Comparison of ENCODE assay signal across 10 cellular contexts in genomic region chr7:108328174-108328651, GRCh38.
DNase-seq lines count a peak whose midpoint lies in the region; ATAC-seq, FAIRE-seq and TF ChIP-seq lines count a peak whose summit lies in the region.
"Had no signal": no experiment of that assay in that cellular context is flagged by ENCODE, and none has a peak within 500 bp of the region (broad histone marks: within the 10 kb centered on the region; RNA-seq: fewer than 3 reads in every experiment).

No MANE protein-coding gene starts in this region.

- H3K36me3 ChIP-seq in uterus: no peaks in the 10 kb centered on the region
- H3K36me3 ChIP-seq: breast epithelium had no signal

- H3K4me3 Mint-ChIP-seq in IgD-negative memory B cell (peak overlapping the region in 3 of 4 donors; percentile 3 to 59 (median 3)), memory B cell (no peak overlapping the region)

- intact Hi-C loops in uterus (cut with DNase I; ENCODE audit: low total_unique reads): no loop called here

- no peak for TF ChIP-seq CTCF in uterus (IDR thresholded peaks at IDR 0.05)

- H3K27ac ChIP-seq in uterus: no peak overlapping the region
- H3K27ac ChIP-seq: breast epithelium had no signal

- ATAC-seq in GM19025 (IDR thresholded peaks at IDR 0.05; ENCODE audit: low read depth, unreplicated experiment) (peak; percentile 53), memory B cell (ENCODE audit: low read depth) (peak; percentile 26)

- no peak for TF ChIP-seq POLR2A in uterus (IDR thresholded peaks at IDR 0.05)

- no peaks in the 10 kb centered on the region for H3K9me3 ChIP-seq in uterus
- H3K9me3 ChIP-seq: breast epithelium had no signal

- POLR2A ChIA-PET in HEK293T (lab: Yijun Ruan, JAX): no interaction called here

- peak overlapping the region in 2 of 3 donors; percentile 11 to 12 for H3K27ac Mint-ChIP-seq in IgD-negative memory B cell
- H3K27ac Mint-ChIP-seq in memory B cell: no peak overlapping the region

- H3K9me3 Mint-ChIP-seq in IgD-negative memory B cell: no peaks in the 10 kb centered on the region
- no peaks in the 10 kb centered on the region for H3K9me3 Mint-ChIP-seq in memory B cell

- no peaks in the 10 kb centered on the region for H3K4me1 ChIP-seq in uterus
- H3K4me1 ChIP-seq: breast epithelium had no signal

- H3K4me1 Mint-ChIP-seq in IgD-negative memory B cell: peaks cover 14 to 20% (median 16%) of the 10 kb centered on the region in 3 donors
- H3K4me1 Mint-ChIP-seq in memory B cell: peaks cover 7% of the 10 kb centered on the region

- CTCF ChIA-PET in HEK293T (lab: Yijun Ruan, JAX): no interaction called here

- H3K27me3 ChIP-seq in uterus: no peaks in the 10 kb centered on the region
- H3K27me3 ChIP-seq: breast epithelium had no signal

- H3K4me3 ChIP-seq in uterus: no peak overlapping the region
- H3K4me3 ChIP-seq: breast epithelium had no signal

- H3K27me3 Mint-ChIP-seq in IgD-negative memory B cell (no peaks in the 10 kb centered on the region), memory B cell (no peaks in the 10 kb centered on the region)

- FAIRE-seq in urothelium cell line (lab: Jason Lieb, UNC): no peak

- DNase-seq in HEK293T (ENCODE audit: extremely low spot score) (peak; percentile 16), memory B cell (ENCODE audit: low spot score in 2 of 2) (no peak), uterus (no peak), urothelium cell line (ENCODE audit: low spot score) (no peak), SHP77 treated with DMSO at 0.1 percent for 48 hours (lab: John Stamatoyannopoulos, UW) (no peak), 8988T (no peak)
- DNase-seq: T-helper 9 cell had no signal

- H3K36me3 Mint-ChIP-seq in IgD-negative memory B cell (no peaks in the 10 kb centered on the region), memory B cell (no peaks in the 10 kb centered on the region)

TF ChIP-seq in HEK293T, 16 proteins besides CTCF, POLR2A, EP300 and RAD21:
- no peak for TF ChIP-seq TARDBP (IDR thresholded peaks at IDR 0.05)
- TF ChIP-seq ELF4 (IDR thresholded peaks at IDR 0.05): no peak
- no peak for TF ChIP-seq HDGF (IDR thresholded peaks at IDR 0.05; ENCODE audit: borderline replicate concordance)
- TF ChIP-seq PKNOX1 (IDR thresholded peaks at IDR 0.05): no peak
- TF ChIP-seq CTBP1 (IDR thresholded peaks at IDR 0.05; ENCODE audit: borderline replicate concordance): no peak
- TF ChIP-seq LEF1 (IDR thresholded peaks at IDR 0.05; ENCODE audit: borderline replicate concordance): no peak
- no peak for TF ChIP-seq FOXK2 (IDR thresholded peaks at IDR 0.05)
- TF ChIP-seq ARNT (IDR thresholded peaks at IDR 0.05): no peak
- TF ChIP-seq NFRKB (IDR thresholded peaks at IDR 0.05): no peak
- TF ChIP-seq ZNF384 (IDR thresholded peaks at IDR 0.05): no peak
- no peak for TF ChIP-seq FOXM1 (IDR thresholded peaks at IDR 0.05; ENCODE audit: borderline replicate concordance)
- TF ChIP-seq BHLHE40 (IDR thresholded peaks at IDR 0.05; ENCODE audit: borderline replicate concordance): no peak
- no peak for TF ChIP-seq SP1 (IDR thresholded peaks at IDR 0.05)
- TF ChIP-seq SUZ12 (IDR thresholded peaks at IDR 0.05): no peak
- no peak for TF ChIP-seq L3MBTL2 (conservative IDR thresholded peaks at IDR 0.05)
